1 cellular context compared by ENCODE assay signal in genomic region chr3:170420307-170420821, GRCh38.
TF ChIP-seq lines count a peak whose summit lies in the region.

No MANE protein-coding gene starts in this region.

TF ChIP-seq in HepG2, 621 proteins besides CTCF, POLR2A, EP300 and RAD21 (continued from another document):
- TF ChIP-seq PREB (CRISPR knock-in tag; IDR thresholded peaks at IDR 0.05) (no peak), ZNF691 (CRISPR knock-in tag; IDR thresholded peaks at IDR 0.05; ENCODE audit: borderline replicate concordance, low read depth) (no peak)
